In the genomic region with DNA sequence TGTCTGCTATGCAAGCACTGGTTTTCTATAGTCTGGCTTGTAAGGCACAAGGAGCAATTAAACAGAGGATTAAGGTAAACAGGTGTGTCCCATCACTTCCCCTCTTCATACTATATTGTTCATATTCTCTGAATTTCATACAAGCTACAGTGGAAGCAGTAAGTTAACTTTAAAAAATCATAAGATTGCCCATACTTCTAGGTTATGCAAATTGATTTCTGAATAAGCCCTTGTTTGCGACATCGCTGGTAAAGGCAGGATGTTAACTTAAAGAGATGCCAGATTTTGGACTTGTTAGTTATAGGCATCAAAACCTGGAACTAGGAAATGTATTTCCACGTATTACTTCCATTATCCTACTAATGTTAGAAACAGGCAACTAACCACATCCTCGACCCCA, we compare ENCODE assay signal across 8 cellular contexts. TPM values are rescaled to one million over a fixed set of nuclear protein-coding genes. Genes with fewer than 3 reads are reported as not detected.
DNase-seq lines count a peak whose midpoint lies in the region; ATAC-seq and TF ChIP-seq lines count a peak whose summit lies in the region.

No MANE protein-coding gene starts in this region.

- WGBS in mesodermal cell (ENCODE audit: insufficient coverage in 2 of 2), 2 experiments = 100% methylated on average over 1 of the region's 4 CpGs; no CpG with 5 or more reads in 1 of the 2 experiments

- TF ChIP-seq CTCF in ascending aorta (IDR thresholded peaks at IDR 0.05) (no peak), vagina (IDR thresholded peaks at IDR 0.05) (no peak)

- peak overlapping the region; percentile 73 to 99 for H3K4me3 ChIP-seq in ascending aorta
- peak overlapping the region; percentile 79 for H3K4me3 ChIP-seq in mesodermal cell (ENCODE audit: extremely low read depth, insufficient read depth, low read length, poor library complexity, severe bottlenecking)
- peak overlapping the region; percentile 86 to 92 for H3K4me3 ChIP-seq in vagina

- peak overlapping the region; percentile 92 for H3K27ac Mint-ChIP-seq in stimulated activated naive CD8-positive, alpha-beta T cell treated with anti-CD3 and anti-CD28 coated beads, Interleukin-15, Interleukin-2, amounts not matched to agents 100 ng/mL and 50 ng/mL, for 24 hours

- H3K27ac ChIP-seq in ascending aorta (peak overlapping the region; percentile 52 to 81), mesodermal cell (ENCODE audit: low read depth, low read length, severe bottlenecking) (no peak overlapping the region), vagina (no peak overlapping the region)

- H3K4me1 ChIP-seq in ascending aorta = peaks cover 3 to 11% of the 10 kb centered on the region in 2 donors
- H3K4me1 ChIP-seq in mesodermal cell (ENCODE audit: control insufficient read depth, insufficient read depth, low read length, poor library complexity, severe bottlenecking) = peaks cover 14% of the 10 kb centered on the region
- H3K4me1 ChIP-seq in vagina = peaks cover 39% of the 10 kb centered on the region

- no peak for ATAC-seq in stimulated activated naive CD8-positive, alpha-beta T cell treated with anti-CD3 and anti-CD28 coated beads, Interleukin-15, Interleukin-2, amounts not matched to agents 100 U/mL and 50 U/mL, for 24 hours
- no peak for ATAC-seq in HG03342 (IDR thresholded peaks at IDR 0.05; ENCODE audit: unreplicated experiment)
- ATAC-seq in GM19467 (IDR thresholded peaks at IDR 0.05; ENCODE audit: unreplicated experiment) = no peak

- no peak for TF ChIP-seq POLR2A in vagina (IDR thresholded peaks at IDR 0.05)

- H3K9me3 Mint-ChIP-seq in stimulated activated naive CD8-positive, alpha-beta T cell treated with anti-CD3 and anti-CD28 coated beads, Interleukin-15, Interleukin-2, amounts not matched to agents 100 ng/mL and 50 ng/mL, for 24 hours = no peaks in the 10 kb centered on the region

- peak overlapping the region; percentile 89 for H3K4me3 Mint-ChIP-seq in stimulated activated naive CD8-positive, alpha-beta T cell treated with anti-CD3 and anti-CD28 coated beads, Interleukin-15, Interleukin-2, amounts not matched to agents 100 ng/mL and 50 ng/mL, for 24 hours

- H3K27me3 Mint-ChIP-seq in stimulated activated naive CD8-positive, alpha-beta T cell treated with anti-CD3 and anti-CD28 coated beads, Interleukin-15, Interleukin-2, amounts not matched to agents 100 ng/mL and 50 ng/mL, for 24 hours = no peaks in the 10 kb centered on the region

- peaks cover 37% of the 10 kb centered on the region for H3K4me1 Mint-ChIP-seq in stimulated activated naive CD8-positive, alpha-beta T cell treated with anti-CD3 and anti-CD28 coated beads, Interleukin-15, Interleukin-2, amounts not matched to agents 100 ng/mL and 50 ng/mL, for 24 hours (ENCODE audit: low read depth)

- DNase-seq in stimulated activated naive CD8-positive, alpha-beta T cell treated with anti-CD3 and anti-CD28 coated beads, Interleukin-15, Interleukin-2, amounts not matched to agents 100 U/mL and 50 U/mL, for 24 hours = no peak
- DNase-seq in ascending aorta (ENCODE audit: low spot score in 2 of 2) (no peak), vagina (ENCODE audit: extremely low spot score in 2 of 2) (no peak), NOMO-1 treated with dmso at 0.1 percent for 144 hours (lab: John Stamatoyannopoulos, UW; ENCODE audit: unreplicated experiment) (no peak)

- H3K27me3 ChIP-seq in ascending aorta (no peaks in the 10 kb centered on the region), vagina (no peaks in the 10 kb centered on the region)

- peaks cover 24% of the 10 kb centered on the region for H3K36me3 Mint-ChIP-seq in stimulated activated naive CD8-positive, alpha-beta T cell treated with anti-CD3 and anti-CD28 coated beads, Interleukin-15, Interleukin-2, amounts not matched to agents 100 ng/mL and 50 ng/mL, for 24 hours (ENCODE audit: low read depth)

- H3K36me3 ChIP-seq in ascending aorta (no peaks in the 10 kb centered on the region), mesodermal cell (ENCODE audit: control insufficient read depth, insufficient read depth, low read length) (no peaks in the 10 kb centered on the region), vagina (no peaks in the 10 kb centered on the region)

- H3K9me3 ChIP-seq in ascending aorta (no peaks in the 10 kb centered on the region), mesodermal cell (ENCODE audit: control insufficient read depth, low read length) (no peaks in the 10 kb centered on the region), vagina (no peaks in the 10 kb centered on the region)

- intact Hi-C loops in ascending aorta (cut with DNase I) (loop anchor here (1.0 to 10.0 kb wide), 6 partner anchors 52 to 320 kb away; partner anchors contain the start of gene MND1), vagina (cut with DNase I) (loop anchor here (5.0 kb wide), 1 partner anchor 107 kb away; no protein-coding TSS in a partner anchor)

RNA-seq across cellular contexts. Expression of gene TMEM131L, which starts 1.0 kb away (rescaled TPM):
- total RNA-seq in ascending aorta = 6.9 TPM
- 10.6 TPM for polyA plus RNA-seq in mesodermal cell (2013, experiment 1 of 2)
- 12.5 TPM for polyA plus RNA-seq in mesodermal cell (2013, experiment 2 of 2)
- total RNA-seq in vagina = 17.7 TPM

Comparison
In these comparisons a context has a peak if more than half of its experiments do, and no peak if none do; other contexts are left out.
1. H3K27ac ChIP-seq: peak in ascending aorta (2 of 2); none in mesodermal cell (single experiment) and vagina (single experiment).
2. Peak in every context shown above with its lines, with median percentiles within 50 percentile points of each other: H3K4me3 ChIP-seq.